ENCODE assay signal across 1 cellular context in genomic region chr10:119542357-119542989, GRCh38.
A peak's percentile ranks its signal among the peaks of the same experiment; 100 is the strongest.
TF ChIP-seq lines count a peak whose summit lies in the region.

A gene with protein sequence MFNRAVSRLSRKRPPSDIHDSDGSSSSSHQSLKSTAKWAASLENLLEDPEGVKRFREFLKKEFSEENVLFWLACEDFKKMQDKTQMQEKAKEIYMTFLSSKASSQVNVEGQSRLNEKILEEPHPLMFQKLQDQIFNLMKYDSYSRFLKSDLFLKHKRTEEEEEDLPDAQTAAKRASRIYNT (minus strand): TSS chr10:119542719. CDS start chr10:119542638, 81 bp downstream.

TF ChIP-seq in IMR-90, 13 proteins besides CTCF, POLR2A, EP300 and RAD21:
- TF ChIP-seq MAZ (IDR thresholded peaks at IDR 0.05; ENCODE audit: borderline replicate concordance, low read depth, low read length) (0 out of 2 replicates have a peak, but pooled peaks have one; percentile 39), MXI1 (IDR thresholded peaks at IDR 0.05; ENCODE audit: borderline replicate concordance, low read depth, low read length) (peak; percentile 65; the same call in 1 of the 2 replicates)
- TF ChIP-seq, protein P1, sequence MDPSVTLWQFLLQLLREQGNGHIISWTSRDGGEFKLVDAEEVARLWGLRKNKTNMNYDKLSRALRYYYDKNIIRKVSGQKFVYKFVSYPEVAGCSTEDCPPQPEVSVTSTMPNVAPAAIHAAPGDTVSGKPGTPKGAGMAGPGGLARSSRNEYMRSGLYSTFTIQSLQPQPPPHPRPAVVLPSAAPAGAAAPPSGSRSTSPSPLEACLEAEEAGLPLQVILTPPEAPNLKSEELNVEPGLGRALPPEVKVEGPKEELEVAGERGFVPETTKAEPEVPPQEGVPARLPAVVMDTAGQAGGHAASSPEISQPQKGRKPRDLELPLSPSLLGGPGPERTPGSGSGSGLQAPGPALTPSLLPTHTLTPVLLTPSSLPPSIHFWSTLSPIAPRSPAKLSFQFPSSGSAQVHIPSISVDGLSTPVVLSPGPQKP (IDR thresholded peaks at IDR 0.05; ENCODE audit: borderline replicate concordance, low read depth, low read length), result no peak
